In the genomic region with DNA sequence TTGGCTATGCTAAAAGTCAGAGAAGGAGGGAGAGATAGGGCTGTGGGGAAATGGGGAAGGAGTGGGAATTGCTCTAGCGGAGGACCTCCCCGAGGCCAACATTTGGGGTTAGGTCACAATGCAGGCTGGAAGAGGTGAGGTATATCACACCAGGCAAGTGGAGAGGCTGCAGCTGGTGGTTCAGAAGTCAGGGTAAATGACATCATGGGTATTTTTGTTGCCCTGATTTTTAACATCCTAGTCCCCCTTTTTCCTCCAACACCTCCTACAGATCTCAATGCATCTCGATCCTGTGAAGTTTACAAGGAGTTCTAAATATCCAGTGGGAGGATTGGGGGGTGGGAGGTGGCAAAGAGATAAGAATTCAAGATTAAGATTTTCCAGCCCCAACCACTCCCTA, we compare ENCODE assay signal across 28 cellular contexts. TPM values are rescaled to one million over a fixed set of nuclear protein-coding genes. Genes with fewer than 3 reads are reported as not detected.
"Had no signal": no experiment of that assay in that cellular context is flagged by ENCODE, and none has a peak within 500 bp of the region (broad histone marks: within the 10 kb centered on the region; RNA-seq: fewer than 3 reads in every experiment).

No MANE protein-coding gene starts in this region.

- H3K9me3 ChIP-seq: esophagus squamous epithelium, gastrocnemius medialis, heart right ventricle, left lung, lower lobe of right lung had no signal

- H3K4me3 ChIP-seq: coronary artery, dorsolateral prefrontal cortex, esophagus squamous epithelium, gastrocnemius medialis, heart right ventricle, left lung, lower lobe of right lung had no signal

- H3K27ac ChIP-seq: coronary artery, epithelial cell of prostate, esophagus squamous epithelium, gastrocnemius medialis, heart right ventricle, left lung, lower lobe of right lung had no signal

- H3K4me1 ChIP-seq: esophagus squamous epithelium, gastrocnemius medialis, heart right ventricle, left lung, lower lobe of right lung had no signal

- ATAC-seq: esophagus mucosa, gastrocnemius medialis, heart right ventricle, left cardiac atrium, left lung, left ventricle myocardium superior, lower lobe of right lung had no signal

- H3K27me3 ChIP-seq: esophagus squamous epithelium, gastrocnemius medialis had no signal

- H3K36me3 ChIP-seq: esophagus squamous epithelium, gastrocnemius medialis, heart right ventricle, left lung, lower lobe of right lung had no signal

- DNase-seq: dermis blood vessel endothelial cell; dorsolateral prefrontal cortex; effector CD4-positive, alpha-beta T cell; effector memory CD4-positive, alpha-beta T cell; erythroblast; esophagus squamous epithelium; foreskin fibroblast; foreskin melanocyte; gastrocnemius medialis; glutamatergic neuron; head of caudate nucleus; heart right ventricle; hippocampal formation; left cardiac atrium; left lung; left ventricle myocardium superior; lower lobe of right lung; mesenchymal stem cell; midbrain had no signal

- FAIRE-seq: colon, endometrium, keratinocyte had no signal

RNA-seq across cellular contexts. Expression of a gene that starts 38.7 kb away (rescaled TPM):
- total RNA-seq: dermis blood vessel endothelial cell, esophagus mucosa, esophagus squamous epithelium, gastrocnemius medialis, glomerular endothelial cell, left lung, left ventricle myocardium superior, lower lobe of right lung, lung microvascular endothelial cell, mononuclear cell had no signal
- polyA plus RNA-seq: keratinocyte had no signal
